ENCODE assay signal across 11 cellular contexts in genomic region chr6:24517659-24518538, GRCh38. TPM values are rescaled to one million over a fixed set of nuclear protein-coding genes. Genes with fewer than 3 reads are reported as not detected.
DNase-seq lines count a peak whose midpoint lies in the region; ATAC-seq and TF ChIP-seq lines count a peak whose summit lies in the region.
"Had no signal": no experiment of that assay in that cellular context is flagged by ENCODE, and none has a peak within 500 bp of the region (broad histone marks: within the 10 kb centered on the region; RNA-seq: fewer than 3 reads in every experiment).

No MANE protein-coding gene starts in this region.

- no peaks in the 10 kb centered on the region for H3K27me3 ChIP-seq in neuronal stem cell (ENCODE audit: control insufficient read depth in 3 of 3, insufficient read depth in 3 of 3, low read depth in 1 of 3, low read length in 3 of 3)

- peak; percentile 34 for ATAC-seq in activated CD8-positive, alpha-beta T cell treated with anti-CD3 and anti-CD28 coated beads for 36 hours
- no peak for ATAC-seq in activated CD8-positive, alpha-beta T cell treated with anti-CD3 and anti-CD28 coated beads, Interleukin-2, amount 10 ng/mL, durations not matched to agents 7 days and 5 days
- peak; percentile 56 for ATAC-seq in GM21737 (IDR thresholded peaks at IDR 0.05; ENCODE audit: unreplicated experiment)
- ATAC-seq in HG03521 (IDR thresholded peaks at IDR 0.05; ENCODE audit: unreplicated experiment) = peak; percentile 48

- H3K4me3 Mint-ChIP-seq in activated CD8-positive, alpha-beta T cell treated with anti-CD3 and anti-CD28 coated beads for 36 hours = no peak overlapping the region
- no peak overlapping the region for H3K4me3 Mint-ChIP-seq in activated CD8-positive, alpha-beta T cell treated with anti-CD3 and anti-CD28 coated beads, Interleukin-2, amount 10 ng/mL, durations not matched to agents 7 days and 5 days

- peak overlapping the region; percentile 51 for H2AFZ ChIP-seq in neuronal stem cell (ENCODE audit: low read length)

- POLR2A ChIA-PET in activated CD8-positive, alpha-beta T cell treated with anti-CD3 and anti-CD28 coated beads for 36 hours (lab: Charles Lee) = interaction anchor here (0.6 kb wide), 1 partner anchor 748 kb away, joined by 3 read pairs; no protein-coding TSS in a partner anchor
- POLR2A ChIA-PET in activated CD8-positive, alpha-beta T cell treated with anti-CD3 and anti-CD28 coated beads, Interleukin-2, amount 10 ng/mL, durations not matched to agents 7 days and 5 days (lab: Charles Lee) = no interaction called here

- H3K27ac Mint-ChIP-seq in activated CD8-positive, alpha-beta T cell treated with anti-CD3 and anti-CD28 coated beads for 36 hours = peak overlapping the region; percentile 62
- H3K27ac Mint-ChIP-seq in activated CD8-positive, alpha-beta T cell treated with anti-CD3 and anti-CD28 coated beads, Interleukin-2, amount 10 ng/mL, durations not matched to agents 7 days and 5 days = no peak overlapping the region

- CTCF ChIA-PET in activated CD8-positive, alpha-beta T cell treated with anti-CD3 and anti-CD28 coated beads for 36 hours (lab: Charles Lee) = interaction anchor here (1.3 to 1.6 kb wide), 2 partner anchors 23 to 87 kb away, joined by 3 to 5 read pairs; partner anchors contain the start of gene ALDH5A1
- CTCF ChIA-PET in activated CD8-positive, alpha-beta T cell treated with anti-CD3 and anti-CD28 coated beads, Interleukin-2, amount 10 ng/mL, durations not matched to agents 7 days and 5 days (lab: Charles Lee) = interaction anchor here (1.1 to 4.6 kb wide), 5 partner anchors 8 to 87 kb away, joined by 4 to 21 read pairs (median 8); partner anchors contain the start of gene ALDH5A1

- no peaks in the 10 kb centered on the region for H3K9me3 Mint-ChIP-seq in activated CD8-positive, alpha-beta T cell treated with anti-CD3 and anti-CD28 coated beads for 36 hours
- no peaks in the 10 kb centered on the region for H3K9me3 Mint-ChIP-seq in activated CD8-positive, alpha-beta T cell treated with anti-CD3 and anti-CD28 coated beads, Interleukin-2, amount 10 ng/mL, durations not matched to agents 7 days and 5 days (ENCODE audit: insufficient read depth)

- no peak overlapping the region for H3K4me3 ChIP-seq in neuronal stem cell (ENCODE audit: low read length in 2 of 2)

- H3K27me3 Mint-ChIP-seq in activated CD8-positive, alpha-beta T cell treated with anti-CD3 and anti-CD28 coated beads for 36 hours = no peaks in the 10 kb centered on the region
- H3K27me3 Mint-ChIP-seq in activated CD8-positive, alpha-beta T cell treated with anti-CD3 and anti-CD28 coated beads, Interleukin-2, amount 10 ng/mL, durations not matched to agents 7 days and 5 days (ENCODE audit: low read depth) = no peaks in the 10 kb centered on the region

- H3K4ac ChIP-seq in neuronal stem cell (ENCODE audit: low read length) = no peak overlapping the region

- H3K27ac ChIP-seq in neuronal stem cell (replicated peaks; ENCODE audit: low read length) = no peak overlapping the region
- H3K27ac ChIP-seq: RWPE1 had no signal

- no peak overlapping the region for H4K8ac ChIP-seq in neuronal stem cell (ENCODE audit: low read depth, low read length)

- H2BK5ac ChIP-seq in neuronal stem cell (ENCODE audit: low read length) = no peak overlapping the region

- no CpG with 5 or more reads among the region's 4 CpGs for WGBS in neuronal stem cell (ENCODE audit: extremely low coverage in 2 of 2, insufficient read length in 2 of 2, insufficient replicate concordance in 1 of 2), 2 donors

- no peak overlapping the region for H3K18ac ChIP-seq in neuronal stem cell (ENCODE audit: low read length)

- H3K14ac ChIP-seq in neuronal stem cell (ENCODE audit: low read length) = no peak overlapping the region

- H2BK15ac ChIP-seq in neuronal stem cell (ENCODE audit: low read length) = no peak overlapping the region

- H3K4me1 Mint-ChIP-seq in activated CD8-positive, alpha-beta T cell treated with anti-CD3 and anti-CD28 coated beads for 36 hours (ENCODE audit: low read depth) = peaks cover 3% of the 10 kb centered on the region
- H3K4me1 Mint-ChIP-seq in activated CD8-positive, alpha-beta T cell treated with anti-CD3 and anti-CD28 coated beads, Interleukin-2, amount 10 ng/mL, durations not matched to agents 7 days and 5 days (ENCODE audit: low read depth) = peaks cover 12% of the 10 kb centered on the region

- no peak overlapping the region for H3K23ac ChIP-seq in neuronal stem cell (ENCODE audit: low read depth, low read length, poor library complexity)

- no peak overlapping the region for H3K4me2 ChIP-seq in neuronal stem cell (ENCODE audit: insufficient read depth, low read length, poor library complexity, severe bottlenecking)

- peaks cover 0 to 2% of the 10 kb centered on the region in 2 donors for H3K9me3 ChIP-seq in neuronal stem cell (replicated peaks in 1 of 2; ENCODE audit: control insufficient read depth in 2 of 2, insufficient read depth in 1 of 2, low read depth in 1 of 2, low read length in 2 of 2)

- no peak for TF ChIP-seq CTCF in activated CD8-positive, alpha-beta T cell treated with anti-CD3 and anti-CD28 coated beads for 36 hours (IDR thresholded peaks at IDR 0.05)

- no peak overlapping the region for H4K91ac ChIP-seq in neuronal stem cell (ENCODE audit: low read depth, low read length, poor library complexity)

- H3K36me3 ChIP-seq in neuronal stem cell (replicated peaks in 1 of 2; ENCODE audit: control insufficient read depth in 2 of 2, insufficient read depth in 2 of 2, low read length in 2 of 2) = peaks cover 0 to 17% of the 10 kb centered on the region in 2 donors

- DNase-seq in activated CD8-positive, alpha-beta T cell treated with anti-CD3 and anti-CD28 coated beads for 36 hours = no peak
- no peak for DNase-seq in activated CD8-positive, alpha-beta T cell treated with anti-CD3 and anti-CD28 coated beads, Interleukin-2, amount 10 ng/mL, durations not matched to agents 7 days and 5 days
- DNase-seq in neuronal stem cell (ENCODE audit: low spot score) = no peak
- DNase-seq in middle frontal gyrus (ENCODE audit: extremely low spot score, low spot score) = no peak
- no peak for DNase-seq in stimulated activated CD4-positive, alpha-beta T cell treated with anti-CD3 and anti-CD28 coated beads, Interleukin-4, amount 100 ng/mL, for 4 hours
- DNase-seq in Ammon's horn (ENCODE audit: low spot score) = no peak
- DNase-seq: activated gamma-delta T cell treated with Interleukin-2 at 50 U/mL for 16 hours; stimulated activated naive CD4-positive, alpha-beta T cell had no signal

- H2AK5ac ChIP-seq in neuronal stem cell (ENCODE audit: low read depth, low read length) = no peak overlapping the region

- intact Hi-C loops in activated CD8-positive, alpha-beta T cell treated with anti-CD3 and anti-CD28 coated beads for 36 hours (cut with micrococcal nuclease) = no loop called here

- peaks cover 2 to 15% of the 10 kb centered on the region in 2 donors for H3K4me1 ChIP-seq in neuronal stem cell (ENCODE audit: control insufficient read depth in 2 of 2, insufficient read depth in 1 of 2, low read depth in 1 of 2, low read length in 2 of 2)

- no peak overlapping the region for H3K9ac ChIP-seq in neuronal stem cell (ENCODE audit: low read depth, low read length, poor library complexity)

- peaks cover 11% of the 10 kb centered on the region for H3K36me3 Mint-ChIP-seq in activated CD8-positive, alpha-beta T cell treated with anti-CD3 and anti-CD28 coated beads for 36 hours (ENCODE audit: low read depth)
- H3K36me3 Mint-ChIP-seq in activated CD8-positive, alpha-beta T cell treated with anti-CD3 and anti-CD28 coated beads, Interleukin-2, amount 10 ng/mL, durations not matched to agents 7 days and 5 days (ENCODE audit: low read depth) = no peaks in the 10 kb centered on the region

- H3K79me1 ChIP-seq in neuronal stem cell (ENCODE audit: low read depth, low read length) = no peaks in the 10 kb centered on the region

- no peak overlapping the region for H2BK12ac ChIP-seq in neuronal stem cell (ENCODE audit: low read length)

- no peak overlapping the region for H2BK120ac ChIP-seq in neuronal stem cell (ENCODE audit: low read depth, low read length)

RNA-seq across cellular contexts. Expression of gene ALDH5A1, which starts 23.1 kb away (rescaled TPM):
- total RNA-seq in activated CD8-positive, alpha-beta T cell treated with anti-CD3 and anti-CD28 coated beads for 36 hours = 10 to 100 TPM; 20.7 to 20.8 TPM
- 1 to 10 TPM; 4.8 to 4.9 TPM for total RNA-seq in activated CD8-positive, alpha-beta T cell treated with anti-CD3 and anti-CD28 coated beads, Interleukin-2, amount 10 ng/mL, durations not matched to agents 7 days and 5 days
- 5.3 TPM for polyA plus RNA-seq in neuronal stem cell (2013, experiment 1 of 2)
- polyA plus RNA-seq in neuronal stem cell (2013, experiment 2 of 2) = 5.3 TPM

RNA-seq across cellular contexts. Expression of gene GPLD1, which starts 28.5 kb away (rescaled TPM):
- total RNA-seq in activated CD8-positive, alpha-beta T cell treated with anti-CD3 and anti-CD28 coated beads for 36 hours = under 1 TPM; 0.51 to 0.72 TPM
- total RNA-seq in activated CD8-positive, alpha-beta T cell treated with anti-CD3 and anti-CD28 coated beads, Interleukin-2, amount 10 ng/mL, durations not matched to agents 7 days and 5 days = under 1 TPM; 0.34 to 0.45 TPM
- 2.0 TPM for polyA plus RNA-seq in neuronal stem cell (2013, experiment 1 of 2)
- polyA plus RNA-seq in neuronal stem cell (2013, experiment 2 of 2) = 1.6 TPM
